In the genomic region with DNA sequence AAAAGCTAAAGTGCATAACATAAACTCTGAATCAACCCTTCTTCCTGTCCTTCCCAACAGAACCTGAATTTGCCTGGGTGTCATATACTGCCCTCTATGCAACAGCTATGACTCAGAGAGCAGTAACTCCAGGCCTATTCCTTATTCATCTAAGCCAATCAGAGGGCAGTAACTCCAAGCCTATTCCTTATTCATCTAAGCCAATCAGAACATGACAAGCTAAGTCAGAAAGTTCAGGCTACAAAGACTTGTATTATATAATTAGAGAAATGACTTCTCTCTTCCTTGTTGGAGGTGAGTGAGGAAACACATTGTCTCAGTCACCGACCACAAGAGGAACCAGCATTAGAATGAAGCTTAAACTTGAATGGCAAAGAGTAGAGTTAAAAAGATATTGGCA, we compare ENCODE assay signal across 12 cellular contexts. TPM values are rescaled to one million over a fixed set of nuclear protein-coding genes. Genes with fewer than 3 reads are reported as not detected.
DNase-seq lines count a peak whose midpoint lies in the region; ATAC-seq, FAIRE-seq and TF ChIP-seq lines count a peak whose summit lies in the region.
"Had no signal": no experiment of that assay in that cellular context is flagged by ENCODE, and none has a peak within 500 bp of the region (broad histone marks: within the 10 kb centered on the region; RNA-seq: fewer than 3 reads in every experiment).

No MANE protein-coding gene starts in this region.

- H3K4me1 ChIP-seq in vagina = peaks cover 6% of the 10 kb centered on the region

- ATAC-seq in activated CD4-positive, alpha-beta T cell treated with anti-CD3 and anti-CD28 coated beads for 36 hours = peak; percentile 55
- peak; percentile 55 to 67 for ATAC-seq in naive B cell (ENCODE audit: low read depth in 2 of 2)
- no peak for ATAC-seq in HG03097 (IDR thresholded peaks at IDR 0.05; ENCODE audit: low FRiP score, unreplicated experiment)
- ATAC-seq: activated naive CD8-positive, alpha-beta T cell treated with anti-CD3 and anti-CD28 coated beads, Interleukin-2, amount 50 U/mL, for 24 hours; stimulated activated naive CD8-positive, alpha-beta T cell treated with anti-CD3 and anti-CD28 coated beads, Interleukin-15, amount 100 ng/mL, for 72 hours had no signal

- no peaks in the 10 kb centered on the region for H3K36me3 ChIP-seq in bronchial epithelial cell (ENCODE audit: control insufficient read depth, insufficient read depth, low read length)
- H3K36me3 ChIP-seq in vagina = no peaks in the 10 kb centered on the region

- FAIRE-seq in bronchial epithelial cell (lab: Jason Lieb, UNC) = no peak

- no peak overlapping the region for H3K4me3 Mint-ChIP-seq in activated CD4-positive, alpha-beta T cell treated with anti-CD3 and anti-CD28 coated beads for 36 hours
- peak overlapping the region in 1 of 8 donors; percentile 29 for H3K4me3 Mint-ChIP-seq in naive B cell
- H3K4me3 Mint-ChIP-seq: activated naive CD8-positive, alpha-beta T cell treated with anti-CD3 and anti-CD28 coated beads, Interleukin-2, amount 50 U/mL, for 24 hours; mesothelial cell of epicardium; stimulated activated naive CD8-positive, alpha-beta T cell treated with anti-CD3 and anti-CD28 coated beads, Interleukin-15, amount 100 ng/mL, for 72 hours had no signal

- CTCF ChIA-PET in activated CD4-positive, alpha-beta T cell treated with anti-CD3 and anti-CD28 coated beads for 36 hours (lab: Charles Lee) = interaction anchor here (1.7 to 20.0 kb wide), 3 partner anchors 7 to 160 kb away, joined by 4 to 541 read pairs (median 37); no protein-coding TSS in a partner anchor

- peaks cover 2% of the 10 kb centered on the region for H3K27me3 Mint-ChIP-seq in activated CD4-positive, alpha-beta T cell treated with anti-CD3 and anti-CD28 coated beads for 36 hours
- H3K27me3 Mint-ChIP-seq in naive B cell = peaks cover 17 to 20% (median 18%) of the 10 kb centered on the region in 3 donors
- H3K27me3 Mint-ChIP-seq: activated naive CD8-positive, alpha-beta T cell treated with anti-CD3 and anti-CD28 coated beads, Interleukin-2, amount 50 U/mL, for 24 hours had no signal

- TF ChIP-seq POLR2A in vagina (IDR thresholded peaks at IDR 0.05) = no peak

- H3K36me3 Mint-ChIP-seq in activated CD4-positive, alpha-beta T cell treated with anti-CD3 and anti-CD28 coated beads for 36 hours (ENCODE audit: low read depth) = no peaks in the 10 kb centered on the region
- peaks cover 0 to 12% of the 10 kb centered on the region in 2 donors for H3K36me3 Mint-ChIP-seq in naive B cell
- H3K36me3 Mint-ChIP-seq: mesothelial cell of epicardium had no signal

- no peak overlapping the region for H3K4me3 ChIP-seq in bronchial epithelial cell (ENCODE audit: low read depth, low read length)
- no peak overlapping the region for H3K4me3 ChIP-seq in vagina

- H3K27ac Mint-ChIP-seq in activated CD4-positive, alpha-beta T cell treated with anti-CD3 and anti-CD28 coated beads for 36 hours = no peak overlapping the region
- peak overlapping the region in 1 of 6 donors; percentile 80 for H3K27ac Mint-ChIP-seq in naive B cell
- H3K27ac Mint-ChIP-seq: activated naive CD8-positive, alpha-beta T cell treated with anti-CD3 and anti-CD28 coated beads, Interleukin-2, amount 50 U/mL, for 24 hours; mesothelial cell of epicardium; stimulated activated naive CD8-positive, alpha-beta T cell treated with anti-CD3 and anti-CD28 coated beads, Interleukin-15, amount 100 ng/mL, for 72 hours had no signal

- peaks cover 6% of the 10 kb centered on the region for H3K9me3 Mint-ChIP-seq in activated CD4-positive, alpha-beta T cell treated with anti-CD3 and anti-CD28 coated beads for 36 hours (ENCODE audit: low read depth)
- H3K9me3 Mint-ChIP-seq in naive B cell = peaks cover 4 to 16% (median 11%) of the 10 kb centered on the region in 7 donors

- H3K9me3 ChIP-seq in vagina = no peaks in the 10 kb centered on the region

- H3K27me3 ChIP-seq in bronchial epithelial cell (ENCODE audit: control insufficient read depth, insufficient read depth, low read length) (no peaks in the 10 kb centered on the region), vagina (no peaks in the 10 kb centered on the region)

- peaks cover 6% of the 10 kb centered on the region for H3K4me1 Mint-ChIP-seq in activated CD4-positive, alpha-beta T cell treated with anti-CD3 and anti-CD28 coated beads for 36 hours
- peaks cover 17 to 25% (median 18%) of the 10 kb centered on the region in 3 donors for H3K4me1 Mint-ChIP-seq in naive B cell

- DNase-seq in activated CD4-positive, alpha-beta T cell treated with anti-CD3 and anti-CD28 coated beads for 36 hours = no peak
- no peak for DNase-seq in activated CD4-positive, alpha-beta T cell treated with anti-CD3 and anti-CD28 coated beads for 1 hour
- peak; percentile 7 for DNase-seq in NCI-H69 (lab: John Stamatoyannopoulos, UW)
- DNase-seq in bronchial epithelial cell (ENCODE audit: low read depth) = peak; percentile 92
- DNase-seq in naive B cell = no peak
- DNase-seq in activated CD4-positive, CD25-positive, alpha-beta regulatory T cell (lab: John Stamatoyannopoulos, UW) = no peak
- no peak for DNase-seq in vagina (ENCODE audit: extremely low spot score in 2 of 2)
- DNase-seq: activated CD4-positive, alpha-beta T cell treated with anti-CD3 and anti-CD28 coated beads, Interleukin-2, amount 50 U/mL, for 1 hour; activated naive CD8-positive, alpha-beta T cell treated with anti-CD3 and anti-CD28 coated beads, Interleukin-2, amount 50 U/mL, for 24 hours; stimulated activated naive CD8-positive, alpha-beta T cell treated with anti-CD3 and anti-CD28 coated beads, Interleukin-15, amount 100 ng/mL, for 72 hours had no signal

- POLR2A ChIA-PET in activated CD4-positive, alpha-beta T cell treated with anti-CD3 and anti-CD28 coated beads for 36 hours (lab: Charles Lee) = no interaction called here

- TF ChIP-seq CTCF in bronchial epithelial cell (IDR thresholded peaks at IDR 0.05; ENCODE audit: insufficient read depth, low read length, severe bottlenecking) (no peak), vagina (IDR thresholded peaks at IDR 0.05) (no peak)

- H3K27ac ChIP-seq in vagina = no peak overlapping the region

- intact Hi-C loops in activated CD4-positive, alpha-beta T cell treated with anti-CD3 and anti-CD28 coated beads for 36 hours (cut with DNase I, micrococcal nuclease) = no loop called here
- intact Hi-C loops in vagina (cut with DNase I) = no loop called here

RNA-seq across cellular contexts. Expression of a gene that starts 26.2 kb away (rescaled TPM):
- 10 to 100 TPM; 16.0 to 19.5 TPM for total RNA-seq in activated CD4-positive, alpha-beta T cell treated with anti-CD3 and anti-CD28 coated beads for 36 hours
- total RNA-seq in bronchial epithelial cell (11.6 and 14.7 TPM in 2 replicates), vagina (14.0 TPM)
- polyA plus RNA-seq in naive B cell (ENCODE audit: low read depth in 6 of 6) = 10 to 100 TPM; 10.1 to 25.8 (median 14.3) TPM

Comparison
In these comparisons a context has a peak if more than half of its experiments do, and no peak if none do; other contexts are left out.
1. DNase-seq: peak in NCI-H69 (single experiment) and bronchial epithelial cell (single experiment); none in activated CD4-positive, alpha-beta T cell treated with anti-CD3 and anti-CD28 coated beads for 36 hours (single experiment), activated CD4-positive, alpha-beta T cell treated with anti-CD3 and anti-CD28 coated beads for 1 hour (single experiment), naive B cell (single experiment), activated CD4-positive, CD25-positive, alpha-beta regulatory T cell (0 of 4) and vagina (0 of 2).